Comparison of ENCODE assay signal across 8 cellular contexts in the genomic region with DNA sequence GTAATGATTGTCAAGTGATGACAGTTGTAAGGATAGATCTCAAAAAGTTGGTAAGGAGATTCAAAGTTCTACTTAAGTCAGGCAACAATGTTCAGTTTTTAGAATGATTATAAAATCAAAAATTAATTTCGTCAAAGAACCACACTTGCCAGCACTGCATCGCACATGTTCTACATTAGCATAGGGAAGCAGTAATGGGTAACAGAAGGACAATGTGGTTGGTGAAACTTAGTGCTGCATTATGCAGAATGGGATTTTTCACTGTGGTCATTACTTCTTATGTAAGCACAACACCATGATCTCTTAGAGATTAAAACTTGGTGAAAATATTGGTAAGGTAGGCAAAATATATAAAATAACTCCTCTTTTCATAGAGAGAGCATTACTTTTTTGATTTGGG.
"Had no signal": no experiment of that assay in that cellular context is flagged by ENCODE, and none has a peak within 500 bp of the region (broad histone marks: within the 10 kb centered on the region; RNA-seq: fewer than 3 reads in every experiment).

No MANE protein-coding gene starts in this region.

- ATAC-seq: HCT116, K562 had no signal

- H3K4me3 ChIP-seq: GM23248, HAP-1, K562 had no signal

- H3K9me3 Mint-ChIP-seq: HFFc6 had no signal

- DNase-seq: GM23248, GOT3, H7, HFFc6, IMR-90 had no signal

- H3K4me3 Mint-ChIP-seq: HFFc6 had no signal
